Comparison of ENCODE assay signal across 1 cellular context in the genomic region with DNA sequence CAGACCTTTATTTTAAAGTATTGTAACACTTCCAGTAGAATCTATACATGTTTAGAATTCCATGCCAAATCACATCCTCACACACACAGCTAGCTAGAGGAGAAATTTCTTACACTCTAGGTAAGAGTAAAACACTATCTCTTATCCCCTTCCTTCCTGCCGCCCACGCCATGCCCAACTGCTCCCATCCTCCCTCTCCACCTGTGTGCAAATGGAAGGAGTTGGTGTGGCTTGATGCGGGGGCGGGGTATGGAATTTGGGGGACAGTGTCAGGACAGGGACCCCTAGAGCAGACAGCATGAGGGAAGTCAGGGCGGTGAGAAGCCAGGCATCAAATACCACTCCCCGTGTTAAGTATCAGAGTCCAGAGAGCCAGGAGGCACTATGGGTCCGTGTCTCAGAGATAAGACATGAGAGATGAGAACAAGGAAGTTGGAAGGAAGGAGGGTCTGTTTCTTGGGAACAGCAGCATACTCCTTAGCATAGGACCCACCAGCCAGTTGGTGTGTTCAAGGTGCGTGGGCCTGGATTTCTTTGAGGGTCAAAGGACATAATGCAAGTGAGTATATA.
TF ChIP-seq lines count a peak whose summit lies in the region.

No MANE protein-coding gene starts in this region.

TF ChIP-seq in K562, 482 proteins besides CTCF, POLR2A, EP300 and RAD21:
- TF ChIP-seq RBM34 (IDR thresholded peaks at IDR 0.05; ENCODE audit: borderline replicate concordance, insufficient read depth, low read length) (no peak), ARID1B (IDR thresholded peaks at IDR 0.05) (0 out of 2 replicates have a peak, but pooled peaks have one; percentile 4), MYBL2 (IDR thresholded peaks at IDR 0.05; ENCODE audit: low read depth) (no peak), MYBL2 (CRISPR knock-in tag; IDR thresholded peaks at IDR 0.05; ENCODE audit: borderline replicate concordance) (no peak), PRDM10 (IDR thresholded peaks at IDR 0.05; ENCODE audit: partially characterized antibody) (no peak), HDAC2 (IDR thresholded peaks at IDR 0.05) (0 out of 2 replicates have a peak, but pooled peaks have one; percentile 34), KDM4B (IDR thresholded peaks at IDR 0.05; ENCODE audit: borderline replicate concordance in 2 of 2, low read depth in 1 of 2) (no peak), FOXM1 (IDR thresholded peaks at IDR 0.05; ENCODE audit: low read depth) (no peak), FOXM1 (CRISPR knock-in tag; IDR thresholded peaks at IDR 0.05; ENCODE audit: low read depth) (no peak), ARID3A (IDR thresholded peaks at IDR 0.05; ENCODE audit: borderline replicate concordance, low read depth, low read length) (no peak), TFAP4 (CRISPR knock-in tag; IDR thresholded peaks at IDR 0.05; ENCODE audit: borderline replicate concordance) (no peak), EGR1 (conservative IDR thresholded peaks at IDR 0.05) (peak; percentile 87), ZNF57 (CRISPR knock-in tag; IDR thresholded peaks at IDR 0.05) (no peak), CBFA2T3 (IDR thresholded peaks at IDR 0.05) (peak; percentile 44), ZNF395 (CRISPR knock-in tag; IDR thresholded peaks at IDR 0.05) (no peak), KLF6 (CRISPR knock-in tag; IDR thresholded peaks at IDR 0.05; ENCODE audit: borderline replicate concordance) (no peak), ZNF41 (CRISPR knock-in tag; conservative IDR thresholded peaks at IDR 0.05) (no peak), CCNT2 (IDR thresholded peaks at IDR 0.05; ENCODE audit: borderline replicate concordance, extremely low read depth, insufficient read length, low read depth, low read length) (no peak)
- TF ChIP-seq, protein P1, sequence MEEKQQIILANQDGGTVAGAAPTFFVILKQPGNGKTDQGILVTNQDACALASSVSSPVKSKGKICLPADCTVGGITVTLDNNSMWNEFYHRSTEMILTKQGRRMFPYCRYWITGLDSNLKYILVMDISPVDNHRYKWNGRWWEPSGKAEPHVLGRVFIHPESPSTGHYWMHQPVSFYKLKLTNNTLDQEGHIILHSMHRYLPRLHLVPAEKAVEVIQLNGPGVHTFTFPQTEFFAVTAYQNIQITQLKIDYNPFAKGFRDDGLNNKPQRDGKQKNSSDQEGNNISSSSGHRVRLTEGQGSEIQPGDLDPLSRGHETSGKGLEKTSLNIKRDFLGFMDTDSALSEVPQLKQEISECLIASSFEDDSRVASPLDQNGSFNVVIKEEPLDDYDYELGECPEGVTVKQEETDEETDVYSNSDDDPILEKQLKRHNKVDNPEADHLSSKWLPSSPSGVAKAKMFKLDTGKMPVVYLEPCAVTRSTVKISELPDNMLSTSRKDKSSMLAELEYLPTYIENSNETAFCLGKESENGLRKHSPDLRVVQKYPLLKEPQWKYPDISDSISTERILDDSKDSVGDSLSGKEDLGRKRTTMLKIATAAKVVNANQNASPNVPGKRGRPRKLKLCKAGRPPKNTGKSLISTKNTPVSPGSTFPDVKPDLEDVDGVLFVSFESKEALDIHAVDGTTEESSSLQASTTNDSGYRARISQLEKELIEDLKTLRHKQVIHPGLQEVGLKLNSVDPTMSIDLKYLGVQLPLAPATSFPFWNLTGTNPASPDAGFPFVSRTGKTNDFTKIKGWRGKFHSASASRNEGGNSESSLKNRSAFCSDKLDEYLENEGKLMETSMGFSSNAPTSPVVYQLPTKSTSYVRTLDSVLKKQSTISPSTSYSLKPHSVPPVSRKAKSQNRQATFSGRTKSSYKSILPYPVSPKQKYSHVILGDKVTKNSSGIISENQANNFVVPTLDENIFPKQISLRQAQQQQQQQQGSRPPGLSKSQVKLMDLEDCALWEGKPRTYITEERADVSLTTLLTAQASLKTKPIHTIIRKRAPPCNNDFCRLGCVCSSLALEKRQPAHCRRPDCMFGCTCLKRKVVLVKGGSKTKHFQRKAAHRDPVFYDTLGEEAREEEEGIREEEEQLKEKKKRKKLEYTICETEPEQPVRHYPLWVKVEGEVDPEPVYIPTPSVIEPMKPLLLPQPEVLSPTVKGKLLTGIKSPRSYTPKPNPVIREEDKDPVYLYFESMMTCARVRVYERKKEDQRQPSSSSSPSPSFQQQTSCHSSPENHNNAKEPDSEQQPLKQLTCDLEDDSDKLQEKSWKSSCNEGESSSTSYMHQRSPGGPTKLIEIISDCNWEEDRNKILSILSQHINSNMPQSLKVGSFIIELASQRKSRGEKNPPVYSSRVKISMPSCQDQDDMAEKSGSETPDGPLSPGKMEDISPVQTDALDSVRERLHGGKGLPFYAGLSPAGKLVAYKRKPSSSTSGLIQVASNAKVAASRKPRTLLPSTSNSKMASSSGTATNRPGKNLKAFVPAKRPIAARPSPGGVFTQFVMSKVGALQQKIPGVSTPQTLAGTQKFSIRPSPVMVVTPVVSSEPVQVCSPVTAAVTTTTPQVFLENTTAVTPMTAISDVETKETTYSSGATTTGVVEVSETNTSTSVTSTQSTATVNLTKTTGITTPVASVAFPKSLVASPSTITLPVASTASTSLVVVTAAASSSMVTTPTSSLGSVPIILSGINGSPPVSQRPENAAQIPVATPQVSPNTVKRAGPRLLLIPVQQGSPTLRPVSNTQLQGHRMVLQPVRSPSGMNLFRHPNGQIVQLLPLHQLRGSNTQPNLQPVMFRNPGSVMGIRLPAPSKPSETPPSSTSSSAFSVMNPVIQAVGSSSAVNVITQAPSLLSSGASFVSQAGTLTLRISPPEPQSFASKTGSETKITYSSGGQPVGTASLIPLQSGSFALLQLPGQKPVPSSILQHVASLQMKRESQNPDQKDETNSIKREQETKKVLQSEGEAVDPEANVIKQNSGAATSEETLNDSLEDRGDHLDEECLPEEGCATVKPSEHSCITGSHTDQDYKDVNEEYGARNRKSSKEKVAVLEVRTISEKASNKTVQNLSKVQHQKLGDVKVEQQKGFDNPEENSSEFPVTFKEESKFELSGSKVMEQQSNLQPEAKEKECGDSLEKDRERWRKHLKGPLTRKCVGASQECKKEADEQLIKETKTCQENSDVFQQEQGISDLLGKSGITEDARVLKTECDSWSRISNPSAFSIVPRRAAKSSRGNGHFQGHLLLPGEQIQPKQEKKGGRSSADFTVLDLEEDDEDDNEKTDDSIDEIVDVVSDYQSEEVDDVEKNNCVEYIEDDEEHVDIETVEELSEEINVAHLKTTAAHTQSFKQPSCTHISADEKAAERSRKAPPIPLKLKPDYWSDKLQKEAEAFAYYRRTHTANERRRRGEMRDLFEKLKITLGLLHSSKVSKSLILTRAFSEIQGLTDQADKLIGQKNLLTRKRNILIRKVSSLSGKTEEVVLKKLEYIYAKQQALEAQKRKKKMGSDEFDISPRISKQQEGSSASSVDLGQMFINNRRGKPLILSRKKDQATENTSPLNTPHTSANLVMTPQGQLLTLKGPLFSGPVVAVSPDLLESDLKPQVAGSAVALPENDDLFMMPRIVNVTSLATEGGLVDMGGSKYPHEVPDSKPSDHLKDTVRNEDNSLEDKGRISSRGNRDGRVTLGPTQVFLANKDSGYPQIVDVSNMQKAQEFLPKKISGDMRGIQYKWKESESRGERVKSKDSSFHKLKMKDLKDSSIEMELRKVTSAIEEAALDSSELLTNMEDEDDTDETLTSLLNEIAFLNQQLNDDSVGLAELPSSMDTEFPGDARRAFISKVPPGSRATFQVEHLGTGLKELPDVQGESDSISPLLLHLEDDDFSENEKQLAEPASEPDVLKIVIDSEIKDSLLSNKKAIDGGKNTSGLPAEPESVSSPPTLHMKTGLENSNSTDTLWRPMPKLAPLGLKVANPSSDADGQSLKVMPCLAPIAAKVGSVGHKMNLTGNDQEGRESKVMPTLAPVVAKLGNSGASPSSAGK (IDR thresholded peaks at IDR 0.05) = peak; percentile 19; the same call in 1 of the 2 replicates
- TF ChIP-seq, protein P2, sequence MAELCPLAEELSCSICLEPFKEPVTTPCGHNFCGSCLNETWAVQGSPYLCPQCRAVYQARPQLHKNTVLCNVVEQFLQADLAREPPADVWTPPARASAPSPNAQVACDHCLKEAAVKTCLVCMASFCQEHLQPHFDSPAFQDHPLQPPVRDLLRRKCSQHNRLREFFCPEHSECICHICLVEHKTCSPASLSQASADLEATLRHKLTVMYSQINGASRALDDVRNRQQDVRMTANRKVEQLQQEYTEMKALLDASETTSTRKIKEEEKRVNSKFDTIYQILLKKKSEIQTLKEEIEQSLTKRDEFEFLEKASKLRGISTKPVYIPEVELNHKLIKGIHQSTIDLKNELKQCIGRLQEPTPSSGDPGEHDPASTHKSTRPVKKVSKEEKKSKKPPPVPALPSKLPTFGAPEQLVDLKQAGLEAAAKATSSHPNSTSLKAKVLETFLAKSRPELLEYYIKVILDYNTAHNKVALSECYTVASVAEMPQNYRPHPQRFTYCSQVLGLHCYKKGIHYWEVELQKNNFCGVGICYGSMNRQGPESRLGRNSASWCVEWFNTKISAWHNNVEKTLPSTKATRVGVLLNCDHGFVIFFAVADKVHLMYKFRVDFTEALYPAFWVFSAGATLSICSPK (IDR thresholded peaks at IDR 0.05; ENCODE audit: borderline replicate concordance) = no peak
